ENCODE assay signal across 8 cellular contexts in the genomic region with DNA sequence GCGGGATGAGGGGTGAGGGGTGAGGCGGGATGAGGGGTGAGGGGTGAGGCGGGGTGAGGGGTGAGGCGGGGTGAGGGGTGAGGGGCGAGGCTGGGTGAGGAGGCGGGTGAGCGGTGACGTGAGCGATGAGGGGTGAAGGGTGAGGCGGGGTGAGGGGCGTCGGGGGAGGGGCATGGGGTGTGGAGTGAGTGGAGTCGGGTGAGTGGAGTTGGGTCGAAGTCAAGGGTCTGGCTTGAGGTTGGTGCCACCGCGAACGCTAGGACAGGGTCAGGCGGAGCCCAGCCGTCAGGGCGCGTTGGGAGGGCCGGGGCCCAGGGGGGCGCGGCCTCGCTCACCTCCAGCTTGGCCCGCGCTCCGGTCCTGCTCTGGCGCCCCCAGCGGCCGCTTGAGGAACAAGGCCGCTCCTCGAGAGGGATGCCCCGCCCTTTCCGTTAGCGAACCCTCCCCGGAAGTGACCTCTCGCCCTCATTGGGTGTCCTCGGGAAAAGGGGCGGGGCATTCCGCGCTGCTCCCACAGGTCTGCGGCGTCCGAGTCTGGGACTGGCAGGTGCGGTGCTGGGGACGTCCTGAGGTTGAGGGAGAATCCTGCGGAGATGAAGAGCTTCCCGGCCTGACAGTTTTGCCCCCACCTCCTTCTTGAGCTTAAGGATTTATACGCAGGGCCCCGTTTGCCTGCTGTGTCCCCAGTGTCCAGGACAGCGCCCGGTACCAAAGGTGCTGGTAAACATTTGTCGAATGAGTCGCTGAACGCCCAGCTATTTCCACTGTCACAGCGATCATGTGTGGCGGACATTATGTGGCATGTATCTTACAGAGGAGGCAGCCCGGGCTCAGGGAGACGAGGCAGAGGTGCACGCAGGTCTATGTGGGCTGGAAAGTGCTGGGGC. TPM values are rescaled to one million over a fixed set of nuclear protein-coding genes. Genes with fewer than 3 reads are reported as not detected.
DNase-seq lines count a peak whose midpoint lies in the region; ATAC-seq, FAIRE-seq and TF ChIP-seq lines count a peak whose summit lies in the region.

A gene with protein sequence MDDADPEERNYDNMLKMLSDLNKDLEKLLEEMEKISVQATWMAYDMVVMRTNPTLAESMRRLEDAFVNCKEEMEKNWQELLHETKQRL (minus strand): TSS at position 397 of the 887 bp plus-strand sequence. CDS start 6,514 bp downstream, outside the sequence.

- no TSS peak for BruUV-seq in endothelial cell of umbilical vein (replicated peaks; lab: Mats Ljungman, UMichigan)

- peak; percentile 92 to 93 for TF ChIP-seq CTCF in endothelial cell of umbilical vein (IDR thresholded peaks at IDR 0.05; ENCODE audit: extremely low read depth in 1 of 2, insufficient read depth in 1 of 2, low read depth in 1 of 2, low read length in 2 of 2)

- DNase-seq in D341Med (ENCODE audit: low spot score): peak; percentile 97
- peak; percentile 86 for DNase-seq in NT2/D1 (ENCODE audit: low read depth, low spot score)
- peak; percentile 97 for DNase-seq in activated CD8-positive, alpha-beta memory T cell treated with anti-CD3 and anti-CD28 coated beads, Interleukin-2, amount 50 U/mL, for 4 hours
- DNase-seq in endothelial cell of umbilical vein (ENCODE audit: low read depth, low spot score): peak; percentile 73
- peak; percentile 93 for DNase-seq in middle frontal gyrus (ENCODE audit: extremely low spot score, low spot score)
- peak; percentile 96 to 97 for DNase-seq in stimulated activated CD8-positive, alpha-beta memory T cell treated with anti-CD3 and anti-CD28 coated beads, Interleukin-2, amount 100 ng/mL, for 48 hours (ENCODE audit: low read depth in 2 of 2)

- FAIRE-seq in endothelial cell of umbilical vein (lab: Jason Lieb, UNC): peak; percentile 90

- no peaks in the 10 kb centered on the region for H3K9me3 ChIP-seq in HUES48 (ENCODE audit: control insufficient read depth, insufficient read depth, low read length)
- H3K9me3 ChIP-seq in NT2/D1 (ENCODE audit: insufficient read depth, low read length): no peaks in the 10 kb centered on the region
- no peaks in the 10 kb centered on the region for H3K9me3 ChIP-seq in endothelial cell of umbilical vein (replicated peaks; ENCODE audit: control insufficient read depth, insufficient read depth, low read length)

- ATAC-seq in GM21390 (IDR thresholded peaks at IDR 0.05; ENCODE audit: unreplicated experiment): peak; percentile 74

- POLR2A ChIA-PET in endothelial cell of umbilical vein (lab: Charles Lee): no interaction called here

- CTCF ChIA-PET in endothelial cell of umbilical vein (lab: Charles Lee): interaction anchor here (0.6 to 2.2 kb wide), 24 partner anchors 9 to 136 kb away, joined by 3 to 16 read pairs (median 4); a partner anchor contains a TSS

- H3K9me1 ChIP-seq in endothelial cell of umbilical vein (replicated peaks; ENCODE audit: control insufficient read depth, extremely low read depth, insufficient read depth, low read length): no peaks in the 10 kb centered on the region

- H3K79me2 ChIP-seq in endothelial cell of umbilical vein (ENCODE audit: control insufficient read depth, insufficient read depth, low read length): no peaks in the 10 kb centered on the region

- H3K9ac ChIP-seq in HUES48 (ENCODE audit: low read depth, low read length) (no peak within 1 kb of the TSS; the same call in 1 of the 2 replicates), NT2/D1 (ENCODE audit: insufficient read length, low read depth) (peak within 1 kb of the TSS; percentile 59), endothelial cell of umbilical vein (replicated peaks; ENCODE audit: extremely low read depth, insufficient read depth, low read length) (no peak within 1 kb of the TSS)

- no peaks in the 10 kb centered on the region for H4K20me1 ChIP-seq in endothelial cell of umbilical vein (replicated peaks; ENCODE audit: control insufficient read depth, extremely low read depth, insufficient read depth, low read length)

- H3K4me1 ChIP-seq in HUES48 (ENCODE audit: control insufficient read depth, insufficient read depth, low read length): no peaks in the 10 kb centered on the region
- H3K4me1 ChIP-seq in NT2/D1 (ENCODE audit: insufficient read depth, insufficient read length): peaks cover 3% of the 10 kb centered on the region
- peaks cover 5% of the 10 kb centered on the region for H3K4me1 ChIP-seq in endothelial cell of umbilical vein (ENCODE audit: control insufficient read depth, extremely low read depth, insufficient read depth, low read length)

- peak within 1 kb of the TSS; percentile 96 for H3K4me3 ChIP-seq in HUES48 (ENCODE audit: low read depth, low read length)
- H3K4me3 ChIP-seq in NT2/D1 (ENCODE audit: insufficient read length, low read depth): peak within 1 kb of the TSS; percentile 46
- H3K4me3 ChIP-seq in endothelial cell of umbilical vein (replicated peaks in 1 of 3; ENCODE audit: insufficient read depth in 1 of 3, low read depth in 1 of 3, low read length in 3 of 3): peak within 1 kb of the TSS; percentile 1 to 34 (median 16)

- H3K36me3 ChIP-seq in HUES48 (ENCODE audit: control insufficient read depth, insufficient read depth, low read length) (peaks cover 3% of the 10 kb centered on the region; the same call in 1 of the 2 replicates), NT2/D1 (ENCODE audit: insufficient read depth, insufficient read length, low read length) (peaks cover 3% of the 10 kb centered on the region), endothelial cell of umbilical vein (ENCODE audit: control insufficient read depth in 2 of 2, extremely low read depth in 1 of 2, insufficient read depth in 2 of 2, low read length in 2 of 2) (no peaks in the 10 kb centered on the region)

- H3K4me2 ChIP-seq in endothelial cell of umbilical vein (ENCODE audit: insufficient read depth, low read length): peak within 1 kb of the TSS; percentile 50

- peak within 1 kb of the TSS; percentile 78 for H2AFZ ChIP-seq in endothelial cell of umbilical vein (ENCODE audit: low read depth, low read length)

- intact Hi-C loops in endothelial cell of umbilical vein (cut with micrococcal nuclease): no loop called here

- dilution Hi-C loops in endothelial cell of umbilical vein (cut with MboI; ENCODE audit: extremely low pct_ligation_motif_present, low sequenced_read_pairs): no loop called here

- H3K27ac ChIP-seq in HUES48 (ENCODE audit: low read depth, low read length) (no peak within 1 kb of the TSS), endothelial cell of umbilical vein (ENCODE audit: insufficient read depth, low read depth, low read length) (no peak within 1 kb of the TSS)

- H3K27me3 ChIP-seq in HUES48 (ENCODE audit: control insufficient read depth, insufficient read depth, low read length): peaks cover 7% of the 10 kb centered on the region; the same call in 1 of the 2 replicates
- peaks cover 23% of the 10 kb centered on the region for H3K27me3 ChIP-seq in NT2/D1 (ENCODE audit: insufficient read depth, insufficient read length)
- H3K27me3 ChIP-seq in endothelial cell of umbilical vein (ENCODE audit: control insufficient read depth in 2 of 2, insufficient read depth in 2 of 2, low read length in 2 of 2): peaks cover 8 to 16% of the 10 kb centered on the region in 2 experiments

- no peak for TF ChIP-seq POLR2A in endothelial cell of umbilical vein (IDR thresholded peaks at IDR 0.05; ENCODE audit: low read depth, low read length)

TF ChIP-seq in endothelial cell of umbilical vein, 7 proteins besides CTCF, POLR2A, EP300 and RAD21:
- TF ChIP-seq GATA2 (IDR thresholded peaks at IDR 0.05; ENCODE audit: insufficient read depth, insufficient read length, low read depth, low read length) (no peak), MYC (IDR thresholded peaks at IDR 0.05; ENCODE audit: low read depth, low read length) (no peak), JUN (IDR thresholded peaks at IDR 0.05; ENCODE audit: borderline replicate concordance, insufficient read depth, insufficient read length, low read depth) (no peak), POLR2AphosphoS5 (IDR thresholded peaks at IDR 0.05; ENCODE audit: insufficient read depth, low read depth, low read length) (no peak), EZH2 (IDR thresholded peaks at IDR 0.05; ENCODE audit: borderline replicate concordance, low read depth, low read length, severe bottlenecking) (no peak), FOS (IDR thresholded peaks at IDR 0.05; ENCODE audit: borderline replicate concordance, insufficient read depth, low read length) (no peak)
- TF ChIP-seq, protein P1, sequence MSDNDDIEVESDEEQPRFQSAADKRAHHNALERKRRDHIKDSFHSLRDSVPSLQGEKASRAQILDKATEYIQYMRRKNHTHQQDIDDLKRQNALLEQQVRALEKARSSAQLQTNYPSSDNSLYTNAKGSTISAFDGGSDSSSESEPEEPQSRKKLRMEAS (IDR thresholded peaks at IDR 0.05; ENCODE audit: insufficient read depth, insufficient read length): no peak

RNA-seq across cellular contexts. Expression of the gene that starts here (rescaled TPM):
- total RNA-seq in endothelial cell of umbilical vein: not detected in 2 replicates
- not detected in 2 replicates for polyA plus RNA-seq in endothelial cell of umbilical vein
- polyA plus RNA-seq in endothelial cell of umbilical vein (2011; cell fraction: cytosol; rRNA removed): not detected in 2 replicates
- polyA plus RNA-seq in endothelial cell of umbilical vein (2011; cell fraction: nucleus; rRNA removed): not detected in 2 replicates
- polyA plus RNA-seq in endothelial cell of umbilical vein (2012): not detected in 2 replicates
- not detected in 2 replicates for polyA minus RNA-seq in endothelial cell of umbilical vein
- polyA minus RNA-seq in endothelial cell of umbilical vein (2011; cell fraction: cytosol; rRNA and poly(A)+ RNA removed): not detected
- not detected in 2 replicates for polyA minus RNA-seq in endothelial cell of umbilical vein (2011; cell fraction: nucleus; rRNA and poly(A)+ RNA removed)

Comparison
In these comparisons a context has a peak if more than half of its experiments do, and no peak if none do; other contexts are left out.
1. Peak in DNase-seq, H3K4me3 ChIP-seq and H3K4me2 ChIP-seq in endothelial cell of umbilical vein; RNA of the gene not detected or under 1 TPM.
2. H3K4me3 ChIP-seq: peak in every context shown above with its lines; median percentile 96 in HUES48; 46 in NT2/D1; 16 in endothelial cell of umbilical vein.